9 cellular contexts compared by ENCODE assay signal in genomic region chr11:68946416-68947090, GRCh38. TPM values are rescaled to one million over a fixed set of nuclear protein-coding genes. Genes with fewer than 3 reads are reported as not detected.
A peak's percentile ranks its signal among the peaks of the same experiment; 100 is the strongest.
DNase-seq lines count a peak whose midpoint lies in the region; ATAC-seq and TF ChIP-seq lines count a peak whose summit lies in the region.
"Had no signal": no experiment of that assay in that cellular context is flagged by ENCODE, and none has a peak within 500 bp of the region (broad histone marks: within the 10 kb centered on the region; RNA-seq: fewer than 3 reads in every experiment).

No MANE protein-coding gene starts in this region.

- H4K91ac ChIP-seq in H9 (ENCODE audit: insufficient read length, low read depth, low read length), result peak overlapping the region; percentile 13

- intact Hi-C loops in activated T-helper 1 cell treated with anti-CD3 and anti-CD28 coated beads, Interleukin-12 subunit alpha, Interleukin-12 subunit beta, Interleukin-2, Interleukin-4 antibody, amounts not matched to agents 30 ng/mL and 10 ng/mL and 1 ng/mL, durations not matched to agents 14 hours and 24 hours and 36 hours (cut with micrococcal nuclease), result no loop called here

- in situ Hi-C loops in brain microvascular endothelial cell (cut with HindIII; ENCODE audit: low pct_ligation_motif_present, low sequenced_read_pairs), result no loop called here

- no peak overlapping the region for H3K4me3 Mint-ChIP-seq in H9
- no peak overlapping the region for H3K4me3 Mint-ChIP-seq in stimulated activated memory B cell treated with anti-CD40 and anti-IgM and Interleukin-4, amounts not matched to agents 10 μg/mL and 1 μg/mL and 100 μg/mL, for 72 hours
- no peak overlapping the region for H3K4me3 Mint-ChIP-seq in activated T-helper 1 cell treated with anti-CD3 and anti-CD28 coated beads, Interleukin-12 subunit alpha, Interleukin-12 subunit beta, Interleukin-2, Interleukin-4 antibody, amounts not matched to agents 30 ng/mL and 10 ng/mL and 1 ng/mL, durations not matched to agents 14 hours and 24 hours and 36 hours

- H2AFZ ChIP-seq in H9 (ENCODE audit: low read length), result no peak overlapping the region

- H3K23me2 ChIP-seq in H9 (ENCODE audit: insufficient read length, low read depth, low read length, poor library complexity, severe bottlenecking), result no peaks in the 10 kb centered on the region

- H3K9me3 Mint-ChIP-seq in H9, result no peaks in the 10 kb centered on the region
- no peaks in the 10 kb centered on the region for H3K9me3 Mint-ChIP-seq in stimulated activated memory B cell treated with anti-CD40 and anti-IgM and Interleukin-4, amounts not matched to agents 10 μg/mL and 1 μg/mL and 100 μg/mL, for 72 hours
- H3K9me3 Mint-ChIP-seq in activated T-helper 1 cell treated with anti-CD3 and anti-CD28 coated beads, Interleukin-12 subunit alpha, Interleukin-12 subunit beta, Interleukin-2, Interleukin-4 antibody, amounts not matched to agents 30 ng/mL and 10 ng/mL and 1 ng/mL, durations not matched to agents 14 hours and 24 hours and 36 hours, result no peaks in the 10 kb centered on the region

- H3K9me3 ChIP-seq in H9 (ENCODE audit: control insufficient read depth, low read depth, low read length), result no peaks in the 10 kb centered on the region

- no peaks in the 10 kb centered on the region for H3K79me1 ChIP-seq in H9 (ENCODE audit: insufficient read depth, low read depth, low read length, poor library complexity, severe bottlenecking)

- H3K4me3 ChIP-seq in brain microvascular endothelial cell (ENCODE audit: low read depth, low read length), result no peak overlapping the region

- no peak overlapping the region for H2BK20ac ChIP-seq in H9 (ENCODE audit: low read depth, low read length, poor library complexity, severe bottlenecking)

- H2BK12ac ChIP-seq in H9 (ENCODE audit: insufficient read length, low read depth, low read length), result no peak overlapping the region

- no peak overlapping the region for H3K4me2 ChIP-seq in H9 (ENCODE audit: insufficient read depth, insufficient read length, low read length)

- no peaks in the 10 kb centered on the region; the same call in 1 of the 2 replicates for H3K27me3 Mint-ChIP-seq in H9 (ENCODE audit: low read depth)
- H3K27me3 Mint-ChIP-seq in stimulated activated memory B cell treated with anti-CD40 and anti-IgM and Interleukin-4, amounts not matched to agents 10 μg/mL and 1 μg/mL and 100 μg/mL, for 72 hours, result no peaks in the 10 kb centered on the region
- no peaks in the 10 kb centered on the region for H3K27me3 Mint-ChIP-seq in activated T-helper 1 cell treated with anti-CD3 and anti-CD28 coated beads, Interleukin-12 subunit alpha, Interleukin-12 subunit beta, Interleukin-2, Interleukin-4 antibody, amounts not matched to agents 30 ng/mL and 10 ng/mL and 1 ng/mL, durations not matched to agents 14 hours and 24 hours and 36 hours (ENCODE audit: insufficient read depth)

- H4K5ac ChIP-seq in H9 (ENCODE audit: insufficient read length, low read depth, low read length), result no peak overlapping the region

- H3K36me3 Mint-ChIP-seq in H9 (ENCODE audit: insufficient read depth in 1 of 3, low read depth in 3 of 3), result no peaks in the 10 kb centered on the region
- no peaks in the 10 kb centered on the region for H3K36me3 Mint-ChIP-seq in stimulated activated memory B cell treated with anti-CD40 and anti-IgM and Interleukin-4, amounts not matched to agents 10 μg/mL and 1 μg/mL and 100 μg/mL, for 72 hours
- no peaks in the 10 kb centered on the region for H3K36me3 Mint-ChIP-seq in activated T-helper 1 cell treated with anti-CD3 and anti-CD28 coated beads, Interleukin-12 subunit alpha, Interleukin-12 subunit beta, Interleukin-2, Interleukin-4 antibody, amounts not matched to agents 30 ng/mL and 10 ng/mL and 1 ng/mL, durations not matched to agents 14 hours and 24 hours and 36 hours (ENCODE audit: low read depth)

- no peaks in the 10 kb centered on the region for H3K79me2 ChIP-seq in H9 (ENCODE audit: insufficient read depth, low read length)

- no peaks in the 10 kb centered on the region for H3K27me3 ChIP-seq in H9 (ENCODE audit: insufficient read depth, low read length)
- no peaks in the 10 kb centered on the region for H3K27me3 ChIP-seq in brain microvascular endothelial cell (replicated peaks)

- no peak overlapping the region for H4K8ac ChIP-seq in H9 (replicated peaks; ENCODE audit: insufficient read length, low read depth, low read length)

- H3K27ac ChIP-seq in H9 (ENCODE audit: insufficient read length, low read depth, low read length) (no peak overlapping the region), brain microvascular endothelial cell (peak overlapping the region; percentile 63)

- no peaks in the 10 kb centered on the region for H3K36me3 ChIP-seq in brain microvascular endothelial cell (replicated peaks)

- H3K4me1 Mint-ChIP-seq in H9, result peaks cover 21 to 29% of the 10 kb centered on the region in 2 experiments
- H3K4me1 Mint-ChIP-seq in stimulated activated memory B cell treated with anti-CD40 and anti-IgM and Interleukin-4, amounts not matched to agents 10 μg/mL and 1 μg/mL and 100 μg/mL, for 72 hours, result peaks cover 13% of the 10 kb centered on the region
- no peaks in the 10 kb centered on the region for H3K4me1 Mint-ChIP-seq in activated T-helper 1 cell treated with anti-CD3 and anti-CD28 coated beads, Interleukin-12 subunit alpha, Interleukin-12 subunit beta, Interleukin-2, Interleukin-4 antibody, amounts not matched to agents 30 ng/mL and 10 ng/mL and 1 ng/mL, durations not matched to agents 14 hours and 24 hours and 36 hours (ENCODE audit: low read depth)

- TF ChIP-seq CTCF in H9 (conservative IDR thresholded peaks at IDR 0.05) (no peak), brain microvascular endothelial cell (IDR thresholded peaks at IDR 0.05; ENCODE audit: low read depth, low read length, missing control alignments) (no peak)

- H3K4me1 ChIP-seq in H9 (ENCODE audit: insufficient read depth, low read length), result no peaks in the 10 kb centered on the region; the same call in 1 of the 2 replicates

- no CpG with 5 or more reads among the region's 18 CpGs for WGBS in H9 (ENCODE audit: extremely low coverage, insufficient read length, low lambda C conversion rate)

- no peak overlapping the region for H3T11ph ChIP-seq in H9 (ENCODE audit: low read length)

- H3K23ac ChIP-seq in H9 (ENCODE audit: insufficient read length, low read depth, low read length), result no peak overlapping the region

- H2BK120ac ChIP-seq in H9 (ENCODE audit: low read depth, low read length, poor library complexity, severe bottlenecking), result no peak overlapping the region

- no peak overlapping the region for H3K14ac ChIP-seq in H9 (ENCODE audit: insufficient read depth, low read length)

- H4K20me1 ChIP-seq in H9 (ENCODE audit: control insufficient read depth, insufficient read depth, insufficient read length), result no peaks in the 10 kb centered on the region

- H3K27ac Mint-ChIP-seq in H9, result peak overlapping the region; percentile 28 to 61 (median 33); a peak in 3 of 7 replicates
- peak overlapping the region; percentile 60 for H3K27ac Mint-ChIP-seq in stimulated activated memory B cell treated with anti-CD40 and anti-IgM and Interleukin-4, amounts not matched to agents 10 μg/mL and 1 μg/mL and 100 μg/mL, for 72 hours
- no peak overlapping the region for H3K27ac Mint-ChIP-seq in activated T-helper 1 cell treated with anti-CD3 and anti-CD28 coated beads, Interleukin-12 subunit alpha, Interleukin-12 subunit beta, Interleukin-2, Interleukin-4 antibody, amounts not matched to agents 30 ng/mL and 10 ng/mL and 1 ng/mL, durations not matched to agents 14 hours and 24 hours and 36 hours

- DNase-seq in H9, result no peak
- DNase-seq in brain microvascular endothelial cell, result peak; percentile 72
- peak; percentile 95 for DNase-seq in hepatic stellate cell (ENCODE audit: low spot score)
- no peak for DNase-seq in effector CD8-positive, alpha-beta T cell (lab: John Stamatoyannopoulos, UW)
- DNase-seq in activated T-helper 1 cell treated with anti-CD3 and anti-CD28 coated beads, Interleukin-12 subunit alpha, Interleukin-12 subunit beta, Interleukin-2, Interleukin-4 antibody, amounts not matched to agents 30 ng/mL and 10 ng/mL and 1 ng/mL, durations not matched to agents 14 hours and 24 hours and 36 hours (ENCODE audit: low spot score), result no peak
- DNase-seq: activated CD4-positive, alpha-beta T cell treated with anti-CD3 and anti-CD28 coated beads, Interleukin-2, amount 50 U/mL, for 1 hour had no signal

- no peak for ATAC-seq in stimulated activated memory B cell treated with anti-CD40 and anti-IgM and Interleukin-4, amounts not matched to agents 10 μg/mL and 1 μg/mL and 100 μg/mL, for 72 hours
- ATAC-seq in HG03457 (IDR thresholded peaks at IDR 0.05; ENCODE audit: unreplicated experiment) (no peak), GM18502 (IDR thresholded peaks at IDR 0.05; ENCODE audit: poor library complexity, unreplicated experiment) (no peak)

- H2BK15ac ChIP-seq in H9 (ENCODE audit: low read depth, low read length), result no peak overlapping the region

- no peak overlapping the region for H2BK5ac ChIP-seq in H9 (ENCODE audit: insufficient read length, low read length)

- no peak overlapping the region for H3K4ac ChIP-seq in H9 (ENCODE audit: low read depth, low read length)

- no peak overlapping the region for H3K56ac ChIP-seq in H9 (ENCODE audit: insufficient read length, low read depth, low read length)

- no peak overlapping the region for H2AK5ac ChIP-seq in H9 (ENCODE audit: insufficient read length, low read length)

- H3K9ac ChIP-seq in H9 (ENCODE audit: extremely low read depth, insufficient read length, low read length), result no peak overlapping the region

- no peak overlapping the region for H3K18ac ChIP-seq in H9 (ENCODE audit: insufficient read length, low read depth, low read length)

RNA-seq across cellular contexts. Expression of gene MRGPRD, which starts 34.2 kb away (rescaled TPM):
- not detected in 2 replicates for total RNA-seq in H9 (2021)
- total RNA-seq in activated T-helper 1 cell treated with anti-CD3 and anti-CD28 coated beads, Interleukin-12 subunit alpha, Interleukin-12 subunit beta, Interleukin-2, Interleukin-4 antibody, amounts not matched to agents 30 ng/mL and 10 ng/mL and 1 ng/mL, durations not matched to agents 14 hours and 24 hours and 36 hours, result not detected in 2 replicates

RNA-seq across cellular contexts. Expression of gene IGHMBP2, which starts 42.9 kb away (rescaled TPM):
- 21.9 and 24.0 TPM in 2 replicates for total RNA-seq in H9 (2021)
- total RNA-seq in activated T-helper 1 cell treated with anti-CD3 and anti-CD28 coated beads, Interleukin-12 subunit alpha, Interleukin-12 subunit beta, Interleukin-2, Interleukin-4 antibody, amounts not matched to agents 30 ng/mL and 10 ng/mL and 1 ng/mL, durations not matched to agents 14 hours and 24 hours and 36 hours, result 39.0 and 42.3 TPM in 2 replicates

RNA-seq across cellular contexts. Expression of gene MRPL21, which starts 42.9 kb away (rescaled TPM):
- 82.3 and 91.5 TPM in 2 replicates for total RNA-seq in H9 (2021)
- 121 and 122 TPM in 2 replicates for total RNA-seq in activated T-helper 1 cell treated with anti-CD3 and anti-CD28 coated beads, Interleukin-12 subunit alpha, Interleukin-12 subunit beta, Interleukin-2, Interleukin-4 antibody, amounts not matched to agents 30 ng/mL and 10 ng/mL and 1 ng/mL, durations not matched to agents 14 hours and 24 hours and 36 hours

Comparison
In these comparisons a context has a peak if more than half of its experiments do, and no peak if none do; other contexts are left out.
1. DNase-seq: peak in brain microvascular endothelial cell (single experiment) and hepatic stellate cell (single experiment); none in H9 (single experiment), effector CD8-positive, alpha-beta T cell (single experiment) and activated T-helper 1 cell treated with anti-CD3 and anti-CD28 coated beads, Interleukin-12 subunit alpha, Interleukin-12 subunit beta, Interleukin-2, Interleukin-4 antibody, amounts not matched to agents 30 ng/mL and 10 ng/mL and 1 ng/mL, durations not matched to agents 14 hours and 24 hours and 36 hours (single experiment).